Comparison of ENCODE assay signal across 25 cellular contexts in genomic region chr1:219020846-219021245, GRCh38.
"Had no signal": no experiment of that assay in that cellular context is flagged by ENCODE, and none has a peak within 500 bp of the region (broad histone marks: within the 10 kb centered on the region; RNA-seq: fewer than 3 reads in every experiment).

No MANE protein-coding gene starts in this region.

- H3K4me3 ChIP-seq: colonic mucosa, coronary artery, dorsolateral prefrontal cortex, esophagus muscularis mucosa, esophagus squamous epithelium, gastrocnemius medialis, gastroesophageal sphincter, heart left ventricle, heart right ventricle had no signal

- DNase-seq: colonic mucosa; cortex of kidney; dorsolateral prefrontal cortex; effector CD4-positive, alpha-beta T cell; effector CD8-positive, alpha-beta T cell; effector memory CD4-positive, alpha-beta T cell; effector memory CD8-positive, alpha-beta T cell; endodermal cell; erythroblast; esophagus squamous epithelium; foreskin keratinocyte; foreskin melanocyte; gastrocnemius medialis; glutamatergic neuron; head of caudate nucleus; heart left ventricle; heart right ventricle had no signal

- ATAC-seq: effector memory CD8-positive, alpha-beta T cell; esophagus mucosa; foreskin keratinocyte; gastrocnemius medialis; gastroesophageal sphincter; heart left ventricle; heart right ventricle had no signal

- H3K27me3 ChIP-seq: colonic mucosa, dorsolateral prefrontal cortex, esophagus muscularis mucosa, esophagus squamous epithelium, foreskin keratinocyte, gastrocnemius medialis, gastroesophageal sphincter, heart left ventricle, heart right ventricle had no signal

- H3K27ac ChIP-seq: colonic mucosa, coronary artery, dorsolateral prefrontal cortex, epithelial cell of prostate, esophagus muscularis mucosa, esophagus squamous epithelium, foreskin keratinocyte, gastrocnemius medialis, gastroesophageal sphincter, heart left ventricle, heart right ventricle had no signal

- H3K36me3 ChIP-seq: colonic mucosa, esophagus muscularis mucosa, esophagus squamous epithelium, gastrocnemius medialis, gastroesophageal sphincter, heart left ventricle, heart right ventricle had no signal

- H3K9me3 ChIP-seq: colonic mucosa, esophagus muscularis mucosa, esophagus squamous epithelium, gastrocnemius medialis, gastroesophageal sphincter had no signal

- FAIRE-seq: colon, endometrium, endothelial cell of umbilical vein had no signal

- H3K4me1 ChIP-seq: colonic mucosa, esophagus muscularis mucosa, esophagus squamous epithelium, foreskin keratinocyte, gastrocnemius medialis, gastroesophageal sphincter, heart left ventricle, heart right ventricle had no signal
